ENCODE assay signal across 33 cellular contexts in genomic region chr5:54197018-54197417, GRCh38.
"Had no signal": no experiment of that assay in that cellular context is flagged by ENCODE, and none has a peak within 500 bp of the region (broad histone marks: within the 10 kb centered on the region; RNA-seq: fewer than 3 reads in every experiment).

No MANE protein-coding gene starts in this region.

- H3K27me3 Mint-ChIP-seq: activated B cell treated with CpG ODN at 0.5 μM for 24 hours; activated CD4-positive, alpha-beta memory T cell treated with anti-CD3 and anti-CD28 coated beads for 36 hours; activated CD4-positive, alpha-beta T cell treated with anti-CD3 and anti-CD28 coated beads, Interleukin-2, amount 10 ng/mL, durations not matched to agents 24 days and 14 days; activated CD8-positive, alpha-beta T cell treated with anti-CD3 and anti-CD28 coated beads for 36 hours; activated naive CD4-positive, alpha-beta T cell treated with anti-CD3 and anti-CD28 coated beads, Interleukin-2, amount 10 ng/mL, durations not matched to agents 7 days and 5 days; activated naive CD4-positive, alpha-beta T cell treated with anti-CD3 and anti-CD28 coated beads, Interleukin-2, amount 50 U/mL, for 24 hours; activated naive CD8-positive, alpha-beta T cell; activated naive CD8-positive, alpha-beta T cell treated with anti-CD3 and anti-CD28 coated beads, Interleukin-2, amount 10 ng/mL, durations not matched to agents 7 days and 5 days; activated naive CD8-positive, alpha-beta T cell treated with anti-CD3 and anti-CD28 coated beads, Interleukin-2, amount 50 U/mL, for 24 hours; activated T-cell treated with anti-CD3 and anti-CD28 coated beads, Interleukin-2, amount 50 U/mL, for 24 hours had no signal

- DNase-seq: activated B cell treated with CpG ODN at 0.5 μM for 24 hours; activated CD4-positive, alpha-beta memory T cell treated with anti-CD3 and anti-CD28 coated beads for 36 hours; activated CD4-positive, alpha-beta T cell treated with anti-CD3 and anti-CD28 coated beads for 4 hours; activated CD4-positive, alpha-beta T cell treated with anti-CD3 and anti-CD28 coated beads, Interleukin-2, amount 10 ng/mL, durations not matched to agents 24 days and 14 days; activated CD4-positive, alpha-beta T cell treated with anti-CD3 and anti-CD28 coated beads, Interleukin-2, amount 50 U/mL, for 1 hour; activated CD4-positive, alpha-beta T cell treated with anti-CD3 and anti-CD28 coated beads, Interleukin-2, amount 50 U/mL, for 4 hours; activated CD4-positive, CD25-positive, alpha-beta regulatory T cell treated with anti-CD3 and anti-CD28 coated beads, Interleukin-2, amount 50 U/mL, for 72 hours; activated CD8-positive, alpha-beta memory T cell treated with anti-CD3 and anti-CD28 coated beads, Interleukin-2, amount 50 U/mL, for 48 hours; activated CD8-positive, alpha-beta T cell treated with anti-CD3 and anti-CD28 coated beads for 36 hours; activated effector memory CD4-positive, alpha-beta T cell treated with Interleukin-2 at 50 U/mL for 16 hours; activated gamma-delta T cell; activated naive CD4-positive, alpha-beta T cell treated with anti-CD3 and anti-CD28 coated beads, Interleukin-2, amount 10 ng/mL, durations not matched to agents 7 days and 5 days; activated naive CD4-positive, alpha-beta T cell treated with Interleukin-2 at 50 U/mL for 16 hours; activated naive CD8-positive, alpha-beta T cell treated with anti-CD3 and anti-CD28 coated beads, Interleukin-2, amount 10 ng/mL, durations not matched to agents 7 days and 5 days; activated naive CD8-positive, alpha-beta T cell treated with anti-CD3 and anti-CD28 coated beads, Interleukin-2, amount 50 U/mL, for 24 hours; activated T-cell treated with anti-CD3 and anti-CD28 coated beads, Interleukin-2, amount 50 U/mL, for 24 hours; activated T-cell treated with anti-CD3 and anti-CD28 coated beads, Interleukin-2, amount 50 U/mL, for 48 hours; amniotic stem cell; aorta; body of pancreas; brain microvascular endothelial cell; central memory CD4-positive, alpha-beta T cell; SW 1271; T-helper 1 cell; T-helper 2 cell; T-helper 9 cell had no signal

- H3K27ac Mint-ChIP-seq: activated B cell treated with CpG ODN at 0.5 μM for 24 hours; activated CD4-positive, alpha-beta memory T cell treated with anti-CD3 and anti-CD28 coated beads for 36 hours; activated CD4-positive, alpha-beta T cell treated with anti-CD3 and anti-CD28 coated beads, Interleukin-2, amount 10 ng/mL, durations not matched to agents 24 days and 14 days; activated CD8-positive, alpha-beta T cell treated with anti-CD3 and anti-CD28 coated beads for 36 hours; activated naive CD4-positive, alpha-beta T cell treated with anti-CD3 and anti-CD28 coated beads, Interleukin-2, amount 10 ng/mL, durations not matched to agents 7 days and 5 days; activated naive CD4-positive, alpha-beta T cell treated with anti-CD3 and anti-CD28 coated beads, Interleukin-2, amount 50 U/mL, for 24 hours; activated naive CD8-positive, alpha-beta T cell; activated naive CD8-positive, alpha-beta T cell treated with anti-CD3 and anti-CD28 coated beads, Interleukin-2, amount 10 ng/mL, durations not matched to agents 7 days and 5 days; activated naive CD8-positive, alpha-beta T cell treated with anti-CD3 and anti-CD28 coated beads, Interleukin-2, amount 50 U/mL, for 24 hours; activated T-cell treated with anti-CD3 and anti-CD28 coated beads, Interleukin-2, amount 50 U/mL, for 24 hours; activated T-helper 2 cell treated with anti-CD3 and anti-CD28 coated beads, Interferon-gamma antibody, Interleukin-2, Interleukin-4, amounts not matched to agents 10 μg/mL and 5 μg/mL and 100 μg/mL, durations not matched to agents 14 hours and 24 hours and 36 hours; T-helper 1 cell treated with Interleukin-12 subunit alpha and Interleukin-12 subunit beta and Interleukin-4 antibody, amounts not matched to agents 30 μg/mL and 1 μg/mL, for 36 hours; T-helper 2 cell treated with Interferon-gamma antibody and Interleukin-4, amounts not matched to agents 5 μg/mL and 100 μg/mL, for 36 hours had no signal

- H3K4me3 Mint-ChIP-seq: activated B cell treated with CpG ODN at 0.5 μM for 24 hours; activated CD4-positive, alpha-beta memory T cell treated with anti-CD3 and anti-CD28 coated beads for 36 hours; activated CD4-positive, alpha-beta T cell treated with anti-CD3 and anti-CD28 coated beads, Interleukin-2, amount 10 ng/mL, durations not matched to agents 24 days and 14 days; activated CD8-positive, alpha-beta T cell treated with anti-CD3 and anti-CD28 coated beads for 36 hours; activated naive CD4-positive, alpha-beta T cell treated with anti-CD3 and anti-CD28 coated beads, Interleukin-2, amount 10 ng/mL, durations not matched to agents 7 days and 5 days; activated naive CD4-positive, alpha-beta T cell treated with anti-CD3 and anti-CD28 coated beads, Interleukin-2, amount 50 U/mL, for 24 hours; activated naive CD8-positive, alpha-beta T cell; activated naive CD8-positive, alpha-beta T cell treated with anti-CD3 and anti-CD28 coated beads, Interleukin-2, amount 10 ng/mL, durations not matched to agents 7 days and 5 days; activated naive CD8-positive, alpha-beta T cell treated with anti-CD3 and anti-CD28 coated beads, Interleukin-2, amount 50 U/mL, for 24 hours; activated T-cell treated with anti-CD3 and anti-CD28 coated beads, Interleukin-2, amount 50 U/mL, for 24 hours; T-helper 1 cell treated with Interleukin-12 subunit alpha and Interleukin-12 subunit beta and Interleukin-4 antibody, amounts not matched to agents 30 μg/mL and 1 μg/mL, for 36 hours; T-helper 2 cell treated with Interferon-gamma antibody and Interleukin-4, amounts not matched to agents 5 μg/mL and 100 μg/mL, for 36 hours had no signal

- ATAC-seq: activated CD8-positive, alpha-beta T cell treated with anti-CD3 and anti-CD28 coated beads for 36 hours; activated naive CD8-positive, alpha-beta T cell treated with anti-CD3 and anti-CD28 coated beads, Interleukin-2, amount 50 U/mL, for 24 hours; body of pancreas had no signal

- H3K9me3 ChIP-seq: body of pancreas, breast epithelium had no signal

- H3K4me1 ChIP-seq: breast epithelium had no signal

- H3K27ac ChIP-seq: body of pancreas, brain microvascular endothelial cell, breast epithelium, VCaP had no signal

- H3K36me3 ChIP-seq: brain microvascular endothelial cell, breast epithelium had no signal

- H3K27me3 ChIP-seq: body of pancreas, brain microvascular endothelial cell, breast epithelium had no signal

- H3K36me3 Mint-ChIP-seq: activated naive CD4-positive, alpha-beta T cell treated with anti-CD3 and anti-CD28 coated beads, Interleukin-2, amount 10 ng/mL, durations not matched to agents 7 days and 5 days had no signal

- H3K4me1 Mint-ChIP-seq: activated CD4-positive, alpha-beta T cell treated with anti-CD3 and anti-CD28 coated beads, Interleukin-2, amount 10 ng/mL, durations not matched to agents 24 days and 14 days; activated naive CD4-positive, alpha-beta T cell treated with anti-CD3 and anti-CD28 coated beads, Interleukin-2, amount 10 ng/mL, durations not matched to agents 7 days and 5 days; activated naive CD8-positive, alpha-beta T cell treated with anti-CD3 and anti-CD28 coated beads, Interleukin-2, amount 10 ng/mL, durations not matched to agents 7 days and 5 days had no signal

- H3K4me3 ChIP-seq: body of pancreas, breast epithelium had no signal

- H3K9me3 Mint-ChIP-seq: activated T-helper 2 cell treated with anti-CD3 and anti-CD28 coated beads, Interferon-gamma antibody, Interleukin-2, Interleukin-4, amounts not matched to agents 10 μg/mL and 5 μg/mL and 100 μg/mL, durations not matched to agents 14 hours and 24 hours and 36 hours; T-helper 2 cell treated with Interferon-gamma antibody and Interleukin-4, amounts not matched to agents 5 μg/mL and 100 μg/mL, for 36 hours had no signal
